ENCODE assay signal across 1 cellular context in the genomic region with DNA sequence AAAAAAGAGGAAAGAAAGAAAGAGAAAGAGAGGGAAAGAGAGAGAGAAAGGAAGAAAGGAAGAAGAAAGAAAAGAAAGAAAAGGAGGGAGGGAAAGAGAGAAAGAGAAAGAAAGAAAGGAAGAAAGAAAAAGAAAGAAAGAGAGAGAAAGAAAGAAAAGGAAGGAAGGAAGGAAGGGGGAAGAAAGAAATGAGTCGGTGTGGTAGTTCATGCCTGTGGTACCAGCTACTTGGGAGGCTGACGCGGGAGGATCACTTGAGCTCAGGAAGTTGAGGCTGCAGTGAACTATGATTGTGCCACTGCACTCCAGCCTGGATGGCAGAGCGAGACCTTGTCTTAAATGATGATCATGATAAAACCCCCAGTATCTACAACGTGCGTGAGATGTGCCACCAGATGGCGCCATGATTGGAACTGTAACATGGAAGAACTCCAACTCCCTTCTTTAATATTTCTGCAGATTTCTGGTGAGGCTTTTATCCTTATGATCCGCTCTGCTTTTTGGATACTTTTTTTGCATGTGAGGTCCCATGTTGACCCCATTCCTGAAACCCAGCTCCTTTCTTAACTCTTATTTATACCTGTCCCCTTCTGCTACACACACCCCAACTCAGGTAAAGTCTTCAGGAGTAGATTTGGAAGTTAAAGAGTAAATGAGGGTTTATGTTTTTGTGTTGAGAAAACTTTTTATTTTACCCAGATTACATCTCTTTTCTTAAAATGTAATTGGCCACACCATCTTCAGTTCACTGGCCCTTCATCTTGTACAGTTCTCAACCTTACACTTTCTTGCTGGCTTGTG.
A peak's percentile ranks its signal among the peaks of the same experiment; 100 is the strongest.
TF ChIP-seq lines count a peak whose summit lies in the region.

No MANE protein-coding gene starts in this region.

TF ChIP-seq in HepG2, 621 proteins besides CTCF, POLR2A, EP300 and RAD21 (continues in another document):
- TF ChIP-seq PTBP1 (IDR thresholded peaks at IDR 0.05; ENCODE audit: low read depth, low read length, poor library complexity, severe bottlenecking): no peak
- TF ChIP-seq, protein P1, sequence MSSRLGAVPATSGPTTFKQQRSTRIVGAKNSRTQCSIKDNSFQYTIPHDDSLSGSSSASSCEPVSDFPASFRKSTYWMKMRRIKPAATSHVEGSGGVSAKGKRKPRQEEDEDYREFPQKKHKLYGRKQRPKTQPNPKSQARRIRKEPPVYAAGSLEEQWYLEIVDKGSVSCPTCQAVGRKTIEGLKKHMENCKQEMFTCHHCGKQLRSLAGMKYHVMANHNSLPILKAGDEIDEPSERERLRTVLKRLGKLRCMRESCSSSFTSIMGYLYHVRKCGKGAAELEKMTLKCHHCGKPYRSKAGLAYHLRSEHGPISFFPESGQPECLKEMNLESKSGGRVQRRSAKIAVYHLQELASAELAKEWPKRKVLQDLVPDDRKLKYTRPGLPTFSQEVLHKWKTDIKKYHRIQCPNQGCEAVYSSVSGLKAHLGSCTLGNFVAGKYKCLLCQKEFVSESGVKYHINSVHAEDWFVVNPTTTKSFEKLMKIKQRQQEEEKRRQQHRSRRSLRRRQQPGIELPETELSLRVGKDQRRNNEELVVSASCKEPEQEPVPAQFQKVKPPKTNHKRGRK (CRISPR knock-in tag; IDR thresholded peaks at IDR 0.05): peak; percentile 99
- TF ChIP-seq, protein P2, sequence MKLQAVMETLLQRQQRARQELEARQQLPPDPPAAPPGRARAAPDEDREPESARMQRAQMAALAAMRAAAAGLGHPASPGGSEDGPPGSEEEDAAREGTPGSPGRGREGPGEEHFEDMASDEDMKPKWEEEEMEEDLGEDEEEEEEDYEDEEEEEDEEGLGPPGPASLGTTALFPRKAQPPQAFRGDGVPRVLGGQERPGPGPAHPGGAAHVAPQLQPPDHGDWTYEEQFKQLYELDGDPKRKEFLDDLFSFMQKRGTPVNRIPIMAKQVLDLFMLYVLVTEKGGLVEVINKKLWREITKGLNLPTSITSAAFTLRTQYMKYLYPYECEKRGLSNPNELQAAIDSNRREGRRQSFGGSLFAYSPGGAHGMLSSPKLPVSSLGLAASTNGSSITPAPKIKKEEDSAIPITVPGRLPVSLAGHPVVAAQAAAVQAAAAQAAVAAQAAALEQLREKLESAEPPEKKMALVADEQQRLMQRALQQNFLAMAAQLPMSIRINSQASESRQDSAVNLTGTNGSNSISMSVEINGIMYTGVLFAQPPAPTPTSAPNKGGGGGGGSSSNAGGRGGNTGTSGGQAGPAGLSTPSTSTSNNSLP (IDR thresholded peaks at IDR 0.05; ENCODE audit: low read depth, low read length): 0 out of 2 replicates have a peak, but pooled peaks have one; percentile 29
- TF ChIP-seq, protein P3, sequence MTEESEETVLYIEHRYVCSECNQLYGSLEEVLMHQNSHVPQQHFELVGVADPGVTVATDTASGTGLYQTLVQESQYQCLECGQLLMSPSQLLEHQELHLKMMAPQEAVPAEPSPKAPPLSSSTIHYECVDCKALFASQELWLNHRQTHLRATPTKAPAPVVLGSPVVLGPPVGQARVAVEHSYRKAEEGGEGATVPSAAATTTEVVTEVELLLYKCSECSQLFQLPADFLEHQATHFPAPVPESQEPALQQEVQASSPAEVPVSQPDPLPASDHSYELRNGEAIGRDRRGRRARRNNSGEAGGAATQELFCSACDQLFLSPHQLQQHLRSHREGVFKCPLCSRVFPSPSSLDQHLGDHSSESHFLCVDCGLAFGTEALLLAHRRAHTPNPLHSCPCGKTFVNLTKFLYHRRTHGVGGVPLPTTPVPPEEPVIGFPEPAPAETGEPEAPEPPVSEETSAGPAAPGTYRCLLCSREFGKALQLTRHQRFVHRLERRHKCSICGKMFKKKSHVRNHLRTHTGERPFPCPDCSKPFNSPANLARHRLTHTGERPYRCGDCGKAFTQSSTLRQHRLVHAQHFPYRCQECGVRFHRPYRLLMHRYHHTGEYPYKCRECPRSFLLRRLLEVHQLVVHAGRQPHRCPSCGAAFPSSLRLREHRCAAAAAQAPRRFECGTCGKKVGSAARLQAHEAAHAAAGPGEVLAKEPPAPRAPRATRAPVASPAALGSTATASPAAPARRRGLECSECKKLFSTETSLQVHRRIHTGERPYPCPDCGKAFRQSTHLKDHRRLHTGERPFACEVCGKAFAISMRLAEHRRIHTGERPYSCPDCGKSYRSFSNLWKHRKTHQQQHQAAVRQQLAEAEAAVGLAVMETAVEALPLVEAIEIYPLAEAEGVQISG (CRISPR knock-in tag; IDR thresholded peaks at IDR 0.05): 0 out of 2 replicates have a peak, but pooled peaks have one; percentile 30
- TF ChIP-seq ETV5 (CRISPR knock-in tag; IDR thresholded peaks at IDR 0.05; ENCODE audit: borderline replicate concordance): no peak
- no peak for TF ChIP-seq ZNF558 (CRISPR knock-in tag; IDR thresholded peaks at IDR 0.05; ENCODE audit: borderline replicate concordance)
- TF ChIP-seq MYC (CRISPR knock-in tag; IDR thresholded peaks at IDR 0.05; ENCODE audit: borderline replicate concordance): no peak
- TF ChIP-seq CBX1 (IDR thresholded peaks at IDR 0.05; ENCODE audit: low read depth): no peak
- TF ChIP-seq, protein P4, sequence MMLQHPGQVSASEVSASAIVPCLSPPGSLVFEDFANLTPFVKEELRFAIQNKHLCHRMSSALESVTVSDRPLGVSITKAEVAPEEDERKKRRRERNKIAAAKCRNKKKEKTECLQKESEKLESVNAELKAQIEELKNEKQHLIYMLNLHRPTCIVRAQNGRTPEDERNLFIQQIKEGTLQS (CRISPR knock-in tag; IDR thresholded peaks at IDR 0.05): no peak
- no peak for TF ChIP-seq FOXA1 (IDR thresholded peaks at IDR 0.05)
- TF ChIP-seq FOXA1 (CRISPR knock-in tag; IDR thresholded peaks at IDR 0.05): peak; percentile 80
- TF ChIP-seq CBFB (CRISPR knock-in tag; IDR thresholded peaks at IDR 0.05): no peak
- TF ChIP-seq, protein P5, sequence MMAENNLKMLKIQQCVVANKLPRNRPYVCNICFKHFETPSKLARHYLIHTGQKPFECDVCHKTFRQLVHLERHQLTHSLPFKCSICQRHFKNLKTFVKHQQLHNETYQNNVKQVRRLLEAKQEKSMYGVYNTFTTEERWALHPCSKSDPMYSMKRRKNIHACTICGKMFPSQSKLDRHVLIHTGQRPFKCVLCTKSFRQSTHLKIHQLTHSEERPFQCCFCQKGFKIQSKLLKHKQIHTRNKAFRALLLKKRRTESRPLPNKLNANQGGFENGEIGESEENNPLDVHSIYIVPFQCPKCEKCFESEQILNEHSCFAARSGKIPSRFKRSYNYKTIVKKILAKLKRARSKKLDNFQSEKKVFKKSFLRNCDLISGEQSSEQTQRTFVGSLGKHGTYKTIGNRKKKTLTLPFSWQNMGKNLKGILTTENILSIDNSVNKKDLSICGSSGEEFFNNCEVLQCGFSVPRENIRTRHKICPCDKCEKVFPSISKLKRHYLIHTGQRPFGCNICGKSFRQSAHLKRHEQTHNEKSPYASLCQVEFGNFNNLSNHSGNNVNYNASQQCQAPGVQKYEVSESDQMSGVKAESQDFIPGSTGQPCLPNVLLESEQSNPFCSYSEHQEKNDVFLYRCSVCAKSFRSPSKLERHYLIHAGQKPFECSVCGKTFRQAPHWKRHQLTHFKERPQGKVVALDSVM (CRISPR knock-in tag; IDR thresholded peaks at IDR 0.05): peak; percentile 54; the same call in 1 of the 2 replicates
- TF ChIP-seq GATAD2A (CRISPR knock-in tag; IDR thresholded peaks at IDR 0.05): 0 out of 2 replicates have a peak, but pooled peaks have one; percentile 33
- TF ChIP-seq XRCC5 (optimal IDR thresholded peaks at IDR 0.05; ENCODE audit: low read length): peak; percentile 28
- TF ChIP-seq, protein P6, sequence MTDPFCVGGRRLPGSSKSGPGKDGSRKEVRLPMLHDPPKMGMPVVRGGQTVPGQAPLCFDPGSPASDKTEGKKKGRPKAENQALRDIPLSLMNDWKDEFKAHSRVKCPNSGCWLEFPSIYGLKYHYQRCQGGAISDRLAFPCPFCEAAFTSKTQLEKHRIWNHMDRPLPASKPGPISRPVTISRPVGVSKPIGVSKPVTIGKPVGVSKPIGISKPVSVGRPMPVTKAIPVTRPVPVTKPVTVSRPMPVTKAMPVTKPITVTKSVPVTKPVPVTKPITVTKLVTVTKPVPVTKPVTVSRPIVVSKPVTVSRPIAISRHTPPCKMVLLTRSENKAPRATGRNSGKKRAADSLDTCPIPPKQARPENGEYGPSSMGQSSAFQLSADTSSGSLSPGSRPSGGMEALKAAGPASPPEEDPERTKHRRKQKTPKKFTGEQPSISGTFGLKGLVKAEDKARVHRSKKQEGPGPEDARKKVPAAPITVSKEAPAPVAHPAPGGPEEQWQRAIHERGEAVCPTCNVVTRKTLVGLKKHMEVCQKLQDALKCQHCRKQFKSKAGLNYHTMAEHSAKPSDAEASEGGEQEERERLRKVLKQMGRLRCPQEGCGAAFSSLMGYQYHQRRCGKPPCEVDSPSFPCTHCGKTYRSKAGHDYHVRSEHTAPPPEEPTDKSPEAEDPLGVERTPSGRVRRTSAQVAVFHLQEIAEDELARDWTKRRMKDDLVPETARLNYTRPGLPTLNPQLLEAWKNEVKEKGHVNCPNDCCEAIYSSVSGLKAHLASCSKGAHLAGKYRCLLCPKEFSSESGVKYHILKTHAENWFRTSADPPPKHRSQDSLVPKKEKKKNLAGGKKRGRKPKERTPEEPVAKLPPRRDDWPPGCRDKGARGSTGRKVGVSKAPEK (CRISPR knock-in tag; IDR thresholded peaks at IDR 0.05; ENCODE audit: borderline replicate concordance): 0 out of 2 replicates have a peak, but pooled peaks have one; percentile 40
- no peak for TF ChIP-seq HDAC2 (CRISPR knock-in tag; IDR thresholded peaks at IDR 0.05)
- TF ChIP-seq PATZ1 (CRISPR knock-in tag; IDR thresholded peaks at IDR 0.05): 0 out of 2 replicates have a peak, but pooled peaks have one; percentile 48
- TF ChIP-seq, protein P7, sequence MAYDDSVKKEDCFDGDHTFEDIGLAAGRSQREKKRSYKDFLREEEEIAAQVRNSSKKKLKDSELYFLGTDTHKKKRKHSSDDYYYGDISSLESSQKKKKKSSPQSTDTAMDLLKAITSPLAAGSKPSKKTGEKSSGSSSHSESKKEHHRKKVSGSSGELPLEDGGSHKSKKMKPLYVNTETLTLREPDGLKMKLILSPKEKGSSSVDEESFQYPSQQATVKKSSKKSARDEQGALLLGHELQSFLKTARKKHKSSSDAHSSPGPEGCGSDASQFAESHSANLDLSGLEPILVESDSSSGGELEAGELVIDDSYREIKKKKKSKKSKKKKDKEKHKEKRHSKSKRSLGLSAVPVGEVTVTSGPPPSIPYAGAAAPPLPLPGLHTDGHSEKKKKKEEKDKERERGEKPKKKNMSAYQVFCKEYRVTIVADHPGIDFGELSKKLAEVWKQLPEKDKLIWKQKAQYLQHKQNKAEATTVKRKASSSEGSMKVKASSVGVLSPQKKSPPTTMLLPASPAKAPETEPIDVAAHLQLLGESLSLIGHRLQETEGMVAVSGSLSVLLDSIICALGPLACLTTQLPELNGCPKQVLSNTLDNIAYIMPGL (CRISPR knock-in tag; IDR thresholded peaks at IDR 0.05; ENCODE audit: borderline replicate concordance in 1 of 2, low read depth in 1 of 2): peak in 1 of 2 experiments; percentile 59; a peak in 2 of 4 replicates
- no peak for TF ChIP-seq CAMTA2 (CRISPR knock-in tag; IDR thresholded peaks at IDR 0.05; ENCODE audit: borderline replicate concordance)
- TF ChIP-seq KAT2B (IDR thresholded peaks at IDR 0.05; ENCODE audit: borderline replicate concordance, low read depth, low read length): no peak
- no peak for TF ChIP-seq ZNF101 (CRISPR knock-in tag; IDR thresholded peaks at IDR 0.05; ENCODE audit: borderline replicate concordance, low read depth)
- peak; percentile 92; the same call in 1 of the 2 replicates for TF ChIP-seq U2AF2 (IDR thresholded peaks at IDR 0.05; ENCODE audit: low read depth, low read length)
- peak; percentile 92 for TF ChIP-seq SMC3 (IDR thresholded peaks at IDR 0.05; ENCODE audit: low read length)
- peak; percentile 65 for TF ChIP-seq STAG1 (CRISPR knock-in tag; IDR thresholded peaks at IDR 0.05)
- TF ChIP-seq FOXA3 (CRISPR knock-in tag; IDR thresholded peaks at IDR 0.05): peak; percentile 67; the same call in 1 of the 2 replicates
- peak; percentile 87 for TF ChIP-seq SRSF9 (IDR thresholded peaks at IDR 0.05; ENCODE audit: borderline replicate concordance, insufficient read depth, low read depth, low read length, poor library complexity, severe bottlenecking)
- no peak for TF ChIP-seq SRSF4 (IDR thresholded peaks at IDR 0.05; ENCODE audit: low read depth, low read length, poor library complexity, severe bottlenecking)
- no peak for TF ChIP-seq ZNF34 (CRISPR knock-in tag; IDR thresholded peaks at IDR 0.05; ENCODE audit: borderline replicate concordance)
- TF ChIP-seq ZUFSP (CRISPR knock-in tag; IDR thresholded peaks at IDR 0.05; ENCODE audit: borderline replicate concordance): no peak
